8 cellular contexts compared by ENCODE assay signal in genomic region chr4:1010522-1011021, GRCh38. TPM values are rescaled to one million over a fixed set of nuclear protein-coding genes. Genes with fewer than 3 reads are reported as not detected.
A peak's percentile ranks its signal among the peaks of the same experiment; 100 is the strongest.
DNase-seq lines count a peak whose midpoint lies in the region; ATAC-seq and TF ChIP-seq lines count a peak whose summit lies in the region.

No MANE protein-coding gene starts in this region.

- H3K4me3 Mint-ChIP-seq in IgD-negative memory B cell = peak overlapping the region; percentile 59 to 95 (median 86)
- peak overlapping the region; percentile 79 for H3K4me3 Mint-ChIP-seq in MCF 10A (ENCODE audit: unreplicated experiment)

- H3K4me3 ChIP-seq in WERI-Rb-1 (ENCODE audit: low read depth, low read length) = peak overlapping the region; percentile 59
- H3K4me3 ChIP-seq in right lobe of liver = peak overlapping the region; percentile 35 to 67 (median 62)

- peaks cover 0 to 4% (median 0%) of the 10 kb centered on the region in 3 donors for H3K9me3 Mint-ChIP-seq in IgD-negative memory B cell
- no peaks in the 10 kb centered on the region for H3K9me3 Mint-ChIP-seq in MCF 10A (ENCODE audit: unreplicated experiment)

- H3K36me3 Mint-ChIP-seq in IgD-negative memory B cell = no peaks in the 10 kb centered on the region
- H3K36me3 Mint-ChIP-seq in MCF 10A (ENCODE audit: insufficient read depth, unreplicated experiment) = peaks cover 7% of the 10 kb centered on the region

- H3K27ac ChIP-seq in WERI-Rb-1 (no peak overlapping the region), right lobe of liver (peak overlapping the region in 1 of 3 donors; percentile 40)

- H3K27ac Mint-ChIP-seq in IgD-negative memory B cell (peak overlapping the region; percentile 76 to 92 (median 79)), MCF 10A (ENCODE audit: low read depth, unreplicated experiment) (peak overlapping the region; percentile 76)

- BruUV-seq in MCF 10A (replicated peaks; lab: Mats Ljungman, UMichigan) = no TSS peak

- no peak for TF ChIP-seq POLR2A in right lobe of liver (IDR thresholded peaks at IDR 0.05)

- TF ChIP-seq CTCF in WERI-Rb-1 (IDR thresholded peaks at IDR 0.05; ENCODE audit: low read depth, low read length) (no peak), MCF 10A (IDR thresholded peaks at IDR 0.05; ENCODE audit: unreplicated experiment) (no peak), right lobe of liver (IDR thresholded peaks at IDR 0.05) (no peak)

- H3K9me3 ChIP-seq in WERI-Rb-1 (ENCODE audit: severe bottlenecking) (no peaks in the 10 kb centered on the region), right lobe of liver (no peaks in the 10 kb centered on the region)

- intact Hi-C loops in MCF 10A (cut with micrococcal nuclease) (loop anchor here (5.0 kb wide), 1 partner anchor 72 kb away; no protein-coding TSS in a partner anchor), right lobe of liver (cut with DNase I) (no loop called here)

- CTCF ChIA-PET in MCF 10A (lab: Yijun Ruan, JAX) = interaction anchor here (0.5 to 1.1 kb wide), 5 partner anchors 23 to 340 kb away, joined by 3 to 4 read pairs (median 3); no protein-coding TSS in a partner anchor

- peaks cover 0 to 33% (median 14%) of the 10 kb centered on the region in 4 donors for H3K4me1 ChIP-seq in right lobe of liver

- peaks cover 6% of the 10 kb centered on the region for H3K27me3 ChIP-seq in WERI-Rb-1 (ENCODE audit: insufficient read depth, low read depth, severe bottlenecking)
- H3K27me3 ChIP-seq in right lobe of liver = no peaks in the 10 kb centered on the region

- peak; percentile 28 to 49 (median 48) for ATAC-seq in right lobe of liver

- peaks cover 25% of the 10 kb centered on the region for H3K36me3 ChIP-seq in WERI-Rb-1
- H3K36me3 ChIP-seq in right lobe of liver = peaks cover 0 to 8% (median 0%) of the 10 kb centered on the region in 4 donors

- H3K4me1 Mint-ChIP-seq in IgD-negative memory B cell (peaks cover 5 to 12% (median 12%) of the 10 kb centered on the region in 3 donors), MCF 10A (ENCODE audit: insufficient read depth, unreplicated experiment) (peaks cover 11% of the 10 kb centered on the region)

- POLR2A ChIA-PET in MCF 10A (lab: Yijun Ruan, JAX) = interaction anchor here (0.6 to 1.7 kb wide), 19 partner anchors 12 to 336 kb away, joined by 3 to 7 read pairs (median 4); partner anchors contain the start of genes GAK, TMEM175 and UVSSA

- H3K27me3 Mint-ChIP-seq in IgD-negative memory B cell = peaks cover 21% of the 10 kb centered on the region
- H3K27me3 Mint-ChIP-seq in MCF 10A (ENCODE audit: insufficient read depth, unreplicated experiment) = peaks cover 29% of the 10 kb centered on the region

- DNase-seq in Daoy (ENCODE audit: low read depth) (peak; percentile 91), WERI-Rb-1 (no peak), MCF 10A (ENCODE audit: unreplicated experiment) (peak; percentile 91), right lobe of liver (peak; percentile 75 to 84 (median 80)), NCI-H128 (lab: John Stamatoyannopoulos, UW; ENCODE audit: unreplicated experiment) (no peak), DMS 273 (lab: John Stamatoyannopoulos, UW; ENCODE audit: unreplicated experiment) (no peak)
- DNase-seq in stimulated activated CD4-positive, alpha-beta T cell treated with anti-CD3 and anti-CD28 coated beads, TNF-alpha, amount 100 ng/mL, for 4 hours (ENCODE audit: low read depth in 3 of 3) = peak; percentile 31 to 46 (median 43)

- WGBS in right lobe of liver (ENCODE audit: insufficient coverage, low coverage, low lambda C conversion rate, missing lambda C conversion rate) = no CpG with 5 or more reads among the region's 28 CpGs

RNA-seq across cellular contexts. Expression of gene FGFRL1, which starts 0.9 kb away (rescaled TPM):
- 35.5 and 40.6 TPM in 2 replicates for total RNA-seq in Daoy (2014; rRNA removed; shearing (Covaris generic))
- 0.93 TPM for polyA plus RNA-seq in IgD-negative memory B cell
- total RNA-seq in MCF 10A (2022) = 33.5 and 33.6 TPM in 2 replicates
- 10 to 100 TPM; 27.9 to 60.1 (median 45.7) TPM for total RNA-seq in right lobe of liver

RNA-seq across cellular contexts. Expression of gene SLC26A1, which starts 17.4 kb away (rescaled TPM):
- 0.57 TPM in 1 of 2 replicates, not detected in the other for total RNA-seq in Daoy (2014; rRNA removed; shearing (Covaris generic))
- polyA plus RNA-seq in IgD-negative memory B cell = 0.70 TPM
- total RNA-seq in MCF 10A (2022) = 0.10 and 0.16 TPM in 2 replicates
- total RNA-seq in right lobe of liver = 10 to 100 TPM in 5 of 6 experiments, 1 to 10 TPM in 1; 9.6 to 30.9 (median 23.0) TPM

RNA-seq across cellular contexts. Expression of gene IDUA, which starts 23.7 kb away (rescaled TPM):
- 1.0 and 2.3 TPM in 2 replicates for total RNA-seq in Daoy (2014; rRNA removed; shearing (Covaris generic))
- polyA plus RNA-seq in IgD-negative memory B cell = 8.5 TPM
- total RNA-seq in MCF 10A (2022) (35.0 and 35.1 TPM in 2 replicates), right lobe of liver (10 to 100 TPM in 3 of 6 experiments, 1 to 10 TPM in 3; 4.7 to 15.1 (median 11.0) TPM)

RNA-seq across cellular contexts. Expression of gene DGKQ, which starts 37.2 kb away (rescaled TPM):
- total RNA-seq in Daoy (2014; rRNA removed; shearing (Covaris generic)) = 4.3 and 4.4 TPM in 2 replicates
- polyA plus RNA-seq in IgD-negative memory B cell = 3.5 TPM
- total RNA-seq in MCF 10A (2022) (15.9 and 17.4 TPM in 2 replicates), right lobe of liver (10 to 100 TPM in 1 of 6 experiments, 1 to 10 TPM in 5; 4.6 to 10.5 (median 5.7) TPM)

Comparison
In these comparisons a context has a peak if more than half of its experiments do, and no peak if none do; other contexts are left out.
1. DNase-seq: peak in Daoy (single experiment), MCF 10A (single experiment), right lobe of liver (3 of 3) and stimulated activated CD4-positive, alpha-beta T cell treated with anti-CD3 and anti-CD28 coated beads, TNF-alpha, amount 100 ng/mL, for 4 hours (3 of 3); none in WERI-Rb-1 (single experiment), NCI-H128 (single experiment) and DMS 273 (single experiment).